19 cellular contexts compared by ENCODE assay signal in genomic region chr1:115166531-115167091, GRCh38.
DNase-seq lines count a peak whose midpoint lies in the region; ATAC-seq and TF ChIP-seq lines count a peak whose summit lies in the region.
"Had no signal": no experiment of that assay in that cellular context is flagged by ENCODE, and none has a peak within 500 bp of the region (broad histone marks: within the 10 kb centered on the region; RNA-seq: fewer than 3 reads in every experiment).

No MANE protein-coding gene starts in this region.

- H3K9me2 ChIP-seq in hepatocyte (replicated peaks; ENCODE audit: insufficient read depth) = no peaks in the 10 kb centered on the region

- H3K27ac ChIP-seq in prostate gland (no peak overlapping the region), hepatocyte (no peak overlapping the region)
- H3K27ac ChIP-seq: adrenal gland, epithelial cell of prostate, left ventricle myocardium inferior, psoas muscle, uterus had no signal

- H3K79me2 ChIP-seq in hepatocyte = no peaks in the 10 kb centered on the region

- no peaks in the 10 kb centered on the region for H3K9me3 ChIP-seq in prostate gland
- no peaks in the 10 kb centered on the region for H3K9me3 ChIP-seq in hepatocyte (ENCODE audit: low read depth)
- H3K9me3 ChIP-seq: left ventricle myocardium inferior, psoas muscle, uterus had no signal

- H3K4me1 ChIP-seq in prostate gland (replicated peaks) (no peaks in the 10 kb centered on the region), hepatocyte (ENCODE audit: insufficient read depth) (peaks cover 4% of the 10 kb centered on the region)
- H3K4me1 ChIP-seq: adrenal gland, left ventricle myocardium inferior, uterus had no signal

- TF ChIP-seq CTCF in choroid plexus epithelial cell (conservative IDR thresholded peaks at IDR 0.05; ENCODE audit: low read depth, low read length) (peak; percentile 6), prostate gland (IDR thresholded peaks at IDR 0.05) (no peak), hepatocyte (IDR thresholded peaks at IDR 0.05; ENCODE audit: poor library complexity) (no peak)

- H3K27me3 ChIP-seq in prostate gland (replicated peaks; ENCODE audit: insufficient read depth) (no peaks in the 10 kb centered on the region), hepatocyte (no peaks in the 10 kb centered on the region)
- H3K27me3 ChIP-seq: adrenal gland, MG63, uterus had no signal

- H3K4me3 ChIP-seq in choroid plexus epithelial cell (ENCODE audit: low read depth, low read length) = no peak overlapping the region
- no peak overlapping the region for H3K4me3 ChIP-seq in prostate gland
- H3K4me3 ChIP-seq in hepatocyte = no peak overlapping the region
- H3K4me3 ChIP-seq: adrenal gland, left ventricle myocardium inferior, MG63, psoas muscle, uterus had no signal

- no peaks in the 10 kb centered on the region for H4K20me1 ChIP-seq in hepatocyte (ENCODE audit: insufficient read depth, poor library complexity, severe bottlenecking)

- no peaks in the 10 kb centered on the region for H3K36me3 ChIP-seq in prostate gland
- no peaks in the 10 kb centered on the region for H3K36me3 ChIP-seq in hepatocyte (replicated peaks; ENCODE audit: insufficient read depth, low read depth)
- H3K36me3 ChIP-seq: adrenal gland, left ventricle myocardium inferior, MG63, uterus had no signal

- intact Hi-C loops in prostate gland (cut with DNase I) = no loop called here

- no peak overlapping the region for H3K4me2 ChIP-seq in hepatocyte

- no peak for TF ChIP-seq POLR2A in prostate gland (IDR thresholded peaks at IDR 0.05)

- H2AFZ ChIP-seq in hepatocyte = no peak overlapping the region

- no peak for ATAC-seq in GM21381 (IDR thresholded peaks at IDR 0.05; ENCODE audit: unreplicated experiment)
- ATAC-seq: activated CD8-positive, alpha-beta T cell treated with anti-CD3 and anti-CD28 coated beads for 36 hours; naive thymus-derived CD8-positive, alpha-beta T cell; psoas muscle; stimulated activated naive CD8-positive, alpha-beta T cell treated with anti-CD3 and anti-CD28 coated beads, Interleukin-15, amount 100 ng/mL, for 72 hours had no signal

- DNase-seq in EH (ENCODE audit: low read depth) = peak; percentile 89
- peak; percentile 79 for DNase-seq in NCI-H226
- DNase-seq in choroid plexus epithelial cell (ENCODE audit: low read depth) = peak; percentile 78
- peak; percentile 55 to 79 for DNase-seq in lung microvascular endothelial cell (ENCODE audit: low read depth in 2 of 2)
- no peak for DNase-seq in prostate gland (ENCODE audit: low spot score)
- no peak for DNase-seq in 8988T
- DNase-seq in hepatocyte (ENCODE audit: low spot score) = no peak
- DNase-seq: activated CD8-positive, alpha-beta T cell treated with anti-CD3 and anti-CD28 coated beads for 36 hours; adrenal gland; DMS 273 treated with DMSO at 0.1 percent for 48 hours; left ventricle myocardium inferior; MG63; naive thymus-derived CD8-positive, alpha-beta T cell; NCI-H2029 treated with DMSO at 0.1 percent for 48 hours; psoas muscle; stimulated activated naive CD8-positive, alpha-beta T cell treated with anti-CD3 and anti-CD28 coated beads, Interleukin-15, amount 100 ng/mL, for 72 hours; uterus had no signal

Comparison
In these comparisons a context has a peak if more than half of its experiments do, and no peak if none do; other contexts are left out.
1. DNase-seq: peak in EH (single experiment), NCI-H226 (single experiment), choroid plexus epithelial cell (single experiment) and lung microvascular endothelial cell (2 of 2); none in prostate gland (single experiment), 8988T (single experiment) and hepatocyte (single experiment).